ENCODE assay signal across 8 cellular contexts in the genomic region with DNA sequence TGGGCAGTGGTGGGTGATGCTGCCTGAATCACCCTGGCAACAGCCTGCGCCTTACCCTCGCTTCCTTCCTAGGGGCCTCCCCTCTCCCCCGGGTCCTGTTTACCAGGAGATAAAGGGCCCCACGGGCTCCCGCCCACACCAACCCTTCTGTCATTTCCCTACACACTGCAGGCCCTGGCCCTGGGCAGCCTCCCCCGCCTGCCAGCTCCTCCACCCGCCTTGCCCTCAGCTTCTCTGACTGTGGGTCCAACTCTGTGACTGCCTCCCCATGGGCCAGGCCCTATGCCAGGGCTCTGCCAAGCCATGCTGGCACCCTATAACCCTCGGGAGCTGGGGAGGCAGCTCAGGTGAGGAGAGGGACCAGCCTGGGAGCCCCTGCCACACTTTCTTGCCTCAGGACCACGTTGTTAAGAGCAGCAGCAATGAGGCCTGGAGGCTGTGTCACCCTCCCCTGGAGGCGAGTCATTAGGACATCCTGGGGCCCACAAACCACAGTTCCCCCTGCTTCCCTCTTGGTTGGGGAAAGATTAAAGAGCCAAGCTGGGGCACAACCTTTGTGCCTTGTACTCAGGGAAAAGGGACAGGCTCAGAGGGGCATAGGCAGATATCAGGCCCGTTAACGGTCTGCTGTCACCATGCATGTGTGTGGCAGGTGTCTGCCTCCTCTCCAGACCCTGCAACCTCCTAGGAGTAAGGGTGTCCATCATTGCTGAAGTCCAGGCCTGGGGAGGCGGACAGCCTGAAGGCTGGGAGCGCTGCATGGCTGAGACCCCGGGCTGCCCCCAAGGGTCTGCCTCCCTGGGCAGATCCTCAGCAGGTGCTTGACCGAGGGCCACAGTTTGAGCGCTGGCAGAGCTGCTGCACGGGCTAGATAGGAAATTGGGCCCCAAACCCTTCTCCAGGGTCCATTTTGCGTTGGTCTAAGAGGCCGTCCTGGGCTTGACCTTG. TPM values are rescaled to one million over a fixed set of nuclear protein-coding genes. Genes with fewer than 3 reads are reported as not detected.
DNase-seq lines count a peak whose midpoint lies in the region; ATAC-seq and TF ChIP-seq lines count a peak whose summit lies in the region.

No MANE protein-coding gene starts in this region.

- no peak overlapping the region for H3K23ac ChIP-seq in mesenchymal stem cell (ENCODE audit: low read length in 2 of 2)

- H3K36me3 ChIP-seq in CD4-positive, alpha-beta memory T cell (ENCODE audit: insufficient read depth, low read length): peaks cover 7% of the 10 kb centered on the region
- peaks cover 18% of the 10 kb centered on the region; the same call in 1 of the 2 replicates for H3K36me3 ChIP-seq in KOPT-K1 (ENCODE audit: insufficient read depth, low read length)
- peaks cover 28 to 55% of the 10 kb centered on the region in 2 experiments for H3K36me3 ChIP-seq in mesenchymal stem cell (ENCODE audit: control insufficient read depth in 1 of 2, insufficient read depth in 2 of 2, low read depth in 1 of 2, low read length in 2 of 2)
- peaks cover 0 to 26% of the 10 kb centered on the region in 2 donors for H3K36me3 ChIP-seq in vagina
- peaks cover 21 to 28% (median 25%) of the 10 kb centered on the region in 3 donors for H3K36me3 ChIP-seq in tibial artery

- peak overlapping the region in 1 of 2 experiments; percentile 7 for H3K4ac ChIP-seq in mesenchymal stem cell (ENCODE audit: low read depth in 1 of 2, low read length in 2 of 2)

- peak overlapping the region; percentile 87 for H3K9ac ChIP-seq in mesenchymal stem cell (ENCODE audit: low read length)

- peaks cover 3 to 17% of the 10 kb centered on the region in 2 donors for H3K36me3 Mint-ChIP-seq in CD4-positive, alpha-beta memory T cell
- H3K36me3 Mint-ChIP-seq in activated T-cell treated with anti-CD3 and anti-CD28 coated beads, Interleukin-2, amount 50 U/mL, for 4 hours (ENCODE audit: insufficient read depth): peaks cover 10% of the 10 kb centered on the region

- POLR2A ChIA-PET in CD4-positive, alpha-beta memory T cell (lab: Charles Lee; ENCODE audit: partially characterized antibody): interaction anchor here (0.9 to 8.7 kb wide), 7 partner anchors 8 to 71 kb away, joined by 3 to 159 read pairs (median 6); a partner anchor contains a TSS

- WGBS in mesenchymal stem cell: 77% methylated on average over 19 of the region's 20 CpGs

- H3K18ac ChIP-seq in mesenchymal stem cell (ENCODE audit: low read depth in 1 of 2, low read length in 2 of 2): no peak overlapping the region

- no peak overlapping the region for H3K14ac ChIP-seq in mesenchymal stem cell (ENCODE audit: low read length in 2 of 2)

- no peaks in the 10 kb centered on the region for H3K27me3 ChIP-seq in CD4-positive, alpha-beta memory T cell (ENCODE audit: insufficient read depth, low read length)
- no peaks in the 10 kb centered on the region for H3K27me3 ChIP-seq in mesenchymal stem cell (ENCODE audit: control insufficient read depth in 1 of 2, insufficient read depth in 1 of 2, low read length in 2 of 2)
- H3K27me3 ChIP-seq in vagina: no peaks in the 10 kb centered on the region
- no peaks in the 10 kb centered on the region for H3K27me3 ChIP-seq in tibial artery

- no peaks in the 10 kb centered on the region for H3K27me3 Mint-ChIP-seq in CD4-positive, alpha-beta memory T cell
- H3K27me3 Mint-ChIP-seq in activated T-cell treated with anti-CD3 and anti-CD28 coated beads, Interleukin-2, amount 50 U/mL, for 4 hours (ENCODE audit: low read depth): no peaks in the 10 kb centered on the region

- no peak for DNase-seq in CD4-positive, alpha-beta memory T cell
- DNase-seq in activated T-cell treated with anti-CD3 and anti-CD28 coated beads, Interleukin-2, amount 50 U/mL, for 4 hours: no peak
- peak; percentile 35 for DNase-seq in mesenchymal stem cell
- peak in 1 of 2 donors; percentile 94 for DNase-seq in vagina (ENCODE audit: extremely low spot score in 2 of 2)
- DNase-seq in G401 (ENCODE audit: low spot score): no peak
- no peak for DNase-seq in globus pallidus (ENCODE audit: low spot score)
- no peak for DNase-seq in tibial artery

- H3K27ac Mint-ChIP-seq in CD4-positive, alpha-beta memory T cell: peak overlapping the region; percentile 53 to 88 (median 86)

- CTCF ChIA-PET in CD4-positive, alpha-beta memory T cell (lab: Charles Lee; ENCODE audit: partially characterized antibody): interaction anchor here (4.9 kb wide), 1 partner anchor 104 kb away, joined by 57 read pairs; a partner anchor contains a TSS

- peaks cover 42% of the 10 kb centered on the region for H3K4me1 ChIP-seq in CD4-positive, alpha-beta memory T cell (ENCODE audit: insufficient read depth, low read length)
- H3K4me1 ChIP-seq in mesenchymal stem cell (ENCODE audit: control insufficient read depth, insufficient read depth, low read depth, low read length) (peaks cover 45% of the 10 kb centered on the region), vagina (peaks cover 56% of the 10 kb centered on the region), tibial artery (peaks cover 0 to 53% (median 45%) of the 10 kb centered on the region in 4 donors)

- peak overlapping the region; percentile 41 to 90 (median 86) for H3K4me3 Mint-ChIP-seq in CD4-positive, alpha-beta memory T cell
- peak overlapping the region; percentile 86 for H3K4me3 Mint-ChIP-seq in activated T-cell treated with anti-CD3 and anti-CD28 coated beads, Interleukin-2, amount 50 U/mL, for 4 hours

- no peak overlapping the region for H4K8ac ChIP-seq in mesenchymal stem cell (ENCODE audit: low read length)

- H4K91ac ChIP-seq in mesenchymal stem cell (ENCODE audit: low read length): no peak overlapping the region

- peaks cover 14 to 50% (median 30%) of the 10 kb centered on the region in 4 donors for H3K4me1 Mint-ChIP-seq in CD4-positive, alpha-beta memory T cell
- H3K4me1 Mint-ChIP-seq in activated T-cell treated with anti-CD3 and anti-CD28 coated beads, Interleukin-2, amount 50 U/mL, for 4 hours (ENCODE audit: low read depth): peaks cover 37% of the 10 kb centered on the region

- in situ Hi-C loops in G401 (cut with HindIII; ENCODE audit: low sequenced_read_pairs): no loop called here

- ATAC-seq in activated T-cell treated with anti-CD3 and anti-CD28 coated beads, Interleukin-2, amount 50 U/mL, for 4 hours: peak; percentile 20 to 29

- H3K9me3 ChIP-seq in CD4-positive, alpha-beta memory T cell (ENCODE audit: control insufficient read depth in 1 of 2, low read length in 2 of 2): no peaks in the 10 kb centered on the region
- H3K9me3 ChIP-seq in KOPT-K1 (ENCODE audit: insufficient read depth, low read length, poor library complexity, severe bottlenecking) (no peaks in the 10 kb centered on the region), mesenchymal stem cell (ENCODE audit: control insufficient read depth, low read length) (no peaks in the 10 kb centered on the region), vagina (no peaks in the 10 kb centered on the region), tibial artery (no peaks in the 10 kb centered on the region)

- TF ChIP-seq CTCF in vagina (IDR thresholded peaks at IDR 0.05) (no peak), tibial artery (IDR thresholded peaks at IDR 0.05) (no peak)

- no peak overlapping the region for H2AFZ ChIP-seq in mesenchymal stem cell (ENCODE audit: low read depth, low read length)

- intact Hi-C loops in CD4-positive, alpha-beta memory T cell (cut with micrococcal nuclease): loop anchor here (5.0 to 10.0 kb wide), 3 partner anchors 33 to 268 kb away; a partner anchor contains a TSS
- intact Hi-C loops in vagina (cut with DNase I): loop anchor here (10.0 kb wide), 2 partner anchors 51 to 101 kb away; a partner anchor contains a TSS
- intact Hi-C loops in tibial artery (cut with DNase I; ENCODE audit: low total_unique reads): loop anchor here (5.0 kb wide), 1 partner anchor 53 kb away; a partner anchor contains a TSS

- no peak overlapping the region for H2BK5ac ChIP-seq in mesenchymal stem cell (ENCODE audit: low read depth, low read length, poor library complexity, severe bottlenecking)

- no peak overlapping the region for H2BK120ac ChIP-seq in mesenchymal stem cell (ENCODE audit: low read depth, low read length)

- no peak overlapping the region for H3K4me2 ChIP-seq in mesenchymal stem cell (ENCODE audit: low read length, poor library complexity, severe bottlenecking)

- no peaks in the 10 kb centered on the region for H3K9me3 Mint-ChIP-seq in CD4-positive, alpha-beta memory T cell
- H3K9me3 Mint-ChIP-seq in activated T-cell treated with anti-CD3 and anti-CD28 coated beads, Interleukin-2, amount 50 U/mL, for 4 hours: no peaks in the 10 kb centered on the region

- H2BK15ac ChIP-seq in mesenchymal stem cell (ENCODE audit: low read depth, poor library complexity, severe bottlenecking): no peak overlapping the region

- peaks cover 26% of the 10 kb centered on the region for H3K79me1 ChIP-seq in mesenchymal stem cell (replicated peaks; ENCODE audit: low read length, poor library complexity, severe bottlenecking)

- H3K4me3 ChIP-seq in CD4-positive, alpha-beta memory T cell (ENCODE audit: low read length in 2 of 2): no peak overlapping the region
- H3K4me3 ChIP-seq in mesenchymal stem cell (ENCODE audit: insufficient read depth in 1 of 2, low read depth in 1 of 2, low read length in 2 of 2): peak overlapping the region in 1 of 2 experiments; percentile 84
- H3K4me3 ChIP-seq in vagina: no peak overlapping the region
- H3K4me3 ChIP-seq in tibial artery: no peak overlapping the region

- H2AK5ac ChIP-seq in mesenchymal stem cell (ENCODE audit: low read length, severe bottlenecking): no peak overlapping the region

- peak overlapping the region; percentile 26 for H3K27ac ChIP-seq in CD4-positive, alpha-beta memory T cell (ENCODE audit: low read depth, low read length)
- H3K27ac ChIP-seq in KOPT-K1 (ENCODE audit: low read depth, low read length, poor library complexity, severe bottlenecking): peak overlapping the region; percentile 54
- no peak overlapping the region for H3K27ac ChIP-seq in mesenchymal stem cell (ENCODE audit: low read length, poor library complexity, severe bottlenecking)
- H3K27ac ChIP-seq in vagina: peak overlapping the region; percentile 2
- H3K27ac ChIP-seq in tibial artery: no peak overlapping the region

- TF ChIP-seq POLR2A in vagina (IDR thresholded peaks at IDR 0.05): no peak

- peak overlapping the region in 1 of 2 experiments; percentile 2 for H2BK12ac ChIP-seq in mesenchymal stem cell (ENCODE audit: low read length in 2 of 2)

RNA-seq across cellular contexts. Expression of a gene that starts 2.7 kb away (rescaled TPM):
- 100 to 1,000 TPM; 119 to 121 TPM for total RNA-seq in CD4-positive, alpha-beta memory T cell
- 10 to 100 TPM in 1 of 2 donors, 1 to 10 TPM in 1; 8.3 to 24.3 TPM for polyA plus RNA-seq in CD4-positive, alpha-beta memory T cell
- 10 to 100 TPM; 43.6 to 63.7 (median 54.5) TPM for total RNA-seq in activated T-cell treated with anti-CD3 and anti-CD28 coated beads, Interleukin-2, amount 50 U/mL, for 4 hours
- polyA plus RNA-seq in mesenchymal stem cell (2013, experiment 1 of 2): 182 TPM
- 176 TPM for polyA plus RNA-seq in mesenchymal stem cell (2013, experiment 2 of 2)
- 95.5 TPM for total RNA-seq in vagina
- 122 and 128 TPM in 2 replicates for total RNA-seq in G401 (2014; rRNA removed; shearing (Covaris generic))

RNA-seq across cellular contexts. Expression of a gene that starts 10.1 kb away (rescaled TPM):
- 1 to 10 TPM; 5.1 to 8.1 TPM for total RNA-seq in CD4-positive, alpha-beta memory T cell
- 1 to 10 TPM; 4.2 to 9.4 TPM for polyA plus RNA-seq in CD4-positive, alpha-beta memory T cell
- 1 to 10 TPM in 1 of 3 donors, under 1 TPM in 2; 0.37 to 2.3 (median 0.61) TPM for total RNA-seq in activated T-cell treated with anti-CD3 and anti-CD28 coated beads, Interleukin-2, amount 50 U/mL, for 4 hours
- polyA plus RNA-seq in mesenchymal stem cell (2013, experiment 1 of 2): 0.22 TPM
- 0.29 TPM for polyA plus RNA-seq in mesenchymal stem cell (2013, experiment 2 of 2)
- 10.6 TPM for total RNA-seq in vagina
- total RNA-seq in G401 (2014; rRNA removed; shearing (Covaris generic)): 7.1 and 9.4 TPM in 2 replicates

RNA-seq across cellular contexts. Expression of a gene that starts 16.8 kb away (rescaled TPM):
- total RNA-seq in CD4-positive, alpha-beta memory T cell: 100 to 1,000 TPM; 300 to 303 TPM
- polyA plus RNA-seq in CD4-positive, alpha-beta memory T cell: 100 to 1,000 TPM; 188 to 212 TPM
- total RNA-seq in activated T-cell treated with anti-CD3 and anti-CD28 coated beads, Interleukin-2, amount 50 U/mL, for 4 hours: 100 to 1,000 TPM; 109 to 141 (median 111) TPM
- 544 TPM for polyA plus RNA-seq in mesenchymal stem cell (2013, experiment 1 of 2)
- polyA plus RNA-seq in mesenchymal stem cell (2013, experiment 2 of 2): 553 TPM
- 373 TPM for total RNA-seq in vagina
- 139 and 150 TPM in 2 replicates for total RNA-seq in G401 (2014; rRNA removed; shearing (Covaris generic))

RNA-seq across cellular contexts. Expression of a gene that starts 54.7 kb away (rescaled TPM):
- total RNA-seq in CD4-positive, alpha-beta memory T cell: 100 to 1,000 TPM; 125 to 129 TPM
- 10 to 100 TPM; 11.4 to 17.2 TPM for polyA plus RNA-seq in CD4-positive, alpha-beta memory T cell
- 10 to 100 TPM; 14.9 to 16.1 (median 16.0) TPM for total RNA-seq in activated T-cell treated with anti-CD3 and anti-CD28 coated beads, Interleukin-2, amount 50 U/mL, for 4 hours
- 9.7 TPM for polyA plus RNA-seq in mesenchymal stem cell (2013, experiment 1 of 2)
- 10.7 TPM for polyA plus RNA-seq in mesenchymal stem cell (2013, experiment 2 of 2)
- 53.8 TPM for total RNA-seq in vagina
- 22.0 and 38.5 TPM in 2 replicates for total RNA-seq in G401 (2014; rRNA removed; shearing (Covaris generic))

Comparison
In these comparisons a context has a peak if more than half of its experiments do, and no peak if none do; other contexts are left out.
1. H3K27ac ChIP-seq: peak in CD4-positive, alpha-beta memory T cell (single experiment), KOPT-K1 (single experiment) and vagina (single experiment); none in mesenchymal stem cell (single experiment) and tibial artery (0 of 2).